Comparison of ENCODE assay signal across 1 cellular context in the genomic region with DNA sequence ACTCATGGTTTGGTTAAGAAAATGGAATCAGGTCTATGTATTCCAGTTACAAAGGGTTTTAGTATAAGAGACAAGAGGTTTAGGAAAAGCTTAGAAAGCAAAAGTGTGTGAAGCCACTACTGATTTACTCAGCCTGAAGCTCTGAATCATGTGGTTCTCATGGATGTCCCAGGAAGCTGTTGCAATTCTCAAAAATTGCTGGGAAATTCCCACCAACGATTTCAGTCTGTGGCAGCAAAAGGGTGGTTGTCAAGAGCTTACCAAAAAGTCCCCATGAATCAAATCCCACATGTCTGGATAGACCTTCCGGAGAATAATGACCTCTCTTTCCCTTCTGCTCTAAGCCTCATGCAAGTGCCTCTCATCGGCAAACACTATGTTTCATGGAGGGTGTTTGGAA.
TF ChIP-seq lines count a peak whose summit lies in the region.

No MANE protein-coding gene starts in this region.

TF ChIP-seq in IMR-90, 13 proteins besides CTCF, POLR2A, EP300 and RAD21 (continued from another document):
- TF ChIP-seq, protein P1, sequence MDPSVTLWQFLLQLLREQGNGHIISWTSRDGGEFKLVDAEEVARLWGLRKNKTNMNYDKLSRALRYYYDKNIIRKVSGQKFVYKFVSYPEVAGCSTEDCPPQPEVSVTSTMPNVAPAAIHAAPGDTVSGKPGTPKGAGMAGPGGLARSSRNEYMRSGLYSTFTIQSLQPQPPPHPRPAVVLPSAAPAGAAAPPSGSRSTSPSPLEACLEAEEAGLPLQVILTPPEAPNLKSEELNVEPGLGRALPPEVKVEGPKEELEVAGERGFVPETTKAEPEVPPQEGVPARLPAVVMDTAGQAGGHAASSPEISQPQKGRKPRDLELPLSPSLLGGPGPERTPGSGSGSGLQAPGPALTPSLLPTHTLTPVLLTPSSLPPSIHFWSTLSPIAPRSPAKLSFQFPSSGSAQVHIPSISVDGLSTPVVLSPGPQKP (IDR thresholded peaks at IDR 0.05; ENCODE audit: borderline replicate concordance, low read depth, low read length): no peak
- TF ChIP-seq RFX5 (IDR thresholded peaks at IDR 0.05; ENCODE audit: low read depth, low read length): no peak
- no peak for TF ChIP-seq FOS (IDR thresholded peaks at IDR 0.05; ENCODE audit: low read depth, low read length)
- TF ChIP-seq NFE2L2 (IDR thresholded peaks at IDR 0.05; ENCODE audit: low read depth, low read length): no peak
- TF ChIP-seq RCOR1 (IDR thresholded peaks at IDR 0.05; ENCODE audit: insufficient replicate concordance, low read length): no peak
- no peak for TF ChIP-seq SMC3 (IDR thresholded peaks at IDR 0.05; ENCODE audit: low read depth, low read length)
